Comparison of ENCODE assay signal across 33 cellular contexts in the genomic region with DNA sequence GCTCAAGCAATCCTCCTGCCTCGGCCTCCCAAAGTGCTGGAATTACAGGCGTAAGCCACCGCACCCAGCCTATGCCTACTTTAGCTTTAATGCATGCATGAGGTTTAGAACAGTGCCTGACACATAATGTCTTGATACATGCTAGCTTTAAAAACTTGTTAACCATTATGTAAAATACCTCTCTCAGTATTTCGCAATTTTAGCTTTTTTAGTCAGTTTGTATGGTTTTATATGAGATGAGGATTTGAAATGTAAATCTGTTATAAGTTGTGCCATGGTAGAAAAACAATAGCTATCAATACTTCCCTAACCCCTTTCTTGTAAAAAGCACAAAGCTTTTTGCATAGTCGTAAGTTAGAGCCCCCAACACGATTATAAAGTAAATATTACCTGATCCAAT. TPM values are rescaled to one million over a fixed set of nuclear protein-coding genes. Genes with fewer than 3 reads are reported as not detected.
"Had no signal": no experiment of that assay in that cellular context is flagged by ENCODE, and none has a peak within 500 bp of the region (broad histone marks: within the 10 kb centered on the region; RNA-seq: fewer than 3 reads in every experiment).

No MANE protein-coding gene starts in this region.

- H3K36me3 ChIP-seq: brain microvascular endothelial cell, gastrocnemius medialis, heart left ventricle had no signal

- H3K4me1 ChIP-seq: gastrocnemius medialis had no signal

- FAIRE-seq: astrocyte, bronchial epithelial cell had no signal

- H3K27me3 ChIP-seq: brain microvascular endothelial cell, dorsolateral prefrontal cortex, foreskin keratinocyte, gastrocnemius medialis had no signal

- ATAC-seq: activated CD4-positive, alpha-beta T cell treated with anti-CD3 and anti-CD28 coated beads for 36 hours; activated CD8-positive, alpha-beta memory T cell treated with anti-CD3 and anti-CD28 coated beads, Interleukin-2, amount 10 ng/mL, durations not matched to agents 7 days and 5 days; activated CD8-positive, alpha-beta T cell treated with anti-CD3 and anti-CD28 coated beads, Interleukin-2, amount 10 ng/mL, durations not matched to agents 7 days and 5 days; activated T-helper 17 cell treated with anti-CD3 and anti-CD28 coated beads, Interleukin-2, amount 50 U/mL, for 72 hours; esophagus mucosa; foreskin keratinocyte; gastrocnemius medialis; heart left ventricle had no signal

- H3K27ac ChIP-seq: brain microvascular endothelial cell, coronary artery, dorsolateral prefrontal cortex, foreskin keratinocyte, gastrocnemius medialis, heart left ventricle had no signal

- H3K9me3 ChIP-seq: gastrocnemius medialis, heart left ventricle had no signal

- H3K4me3 ChIP-seq: coronary artery, dorsolateral prefrontal cortex, gastrocnemius medialis, heart left ventricle had no signal

- DNase-seq: activated CD4-positive, alpha-beta memory T cell treated with anti-CD3 and anti-CD28 coated beads for 36 hours; activated CD4-positive, alpha-beta T cell treated with anti-CD3 and anti-CD28 coated beads for 36 hours; activated CD4-positive, alpha-beta T cell treated with anti-CD3 and anti-CD28 coated beads, Interleukin-2, amount 10 ng/mL, durations not matched to agents 24 days and 14 days; activated CD4-positive, CD25-positive, alpha-beta regulatory T cell; activated CD4-positive, CD25-positive, alpha-beta regulatory T cell treated with anti-CD3 and anti-CD28 coated beads, Interleukin-2, amount 50 U/mL, for 72 hours; activated CD8-positive, alpha-beta memory T cell treated with anti-CD3 and anti-CD28 coated beads, Interleukin-2, amount 10 ng/mL, durations not matched to agents 7 days and 5 days; activated CD8-positive, alpha-beta memory T cell treated with anti-CD3 and anti-CD28 coated beads, Interleukin-2, amount 50 U/mL, for 4 hours; activated CD8-positive, alpha-beta T cell treated with anti-CD3 and anti-CD28 coated beads, Interleukin-2, amount 10 ng/mL, durations not matched to agents 7 days and 5 days; activated effector memory CD4-positive, alpha-beta T cell treated with Interleukin-2 at 50 U/mL for 16 hours; activated gamma-delta T cell treated with Interleukin-2 at 50 U/mL for 16 hours; activated naive CD4-positive, alpha-beta T cell treated with anti-CD3 and anti-CD28 coated beads, Interleukin-2, amount 50 U/mL, for 16 hours; activated naive CD4-positive, alpha-beta T cell treated with Interleukin-2 at 50 U/mL for 16 hours; activated T-cell treated with anti-CD3 and anti-CD28 coated beads, Interleukin-2, amount 50 U/mL, for 1 hour; amniotic stem cell; anterior cingulate cortex; brain microvascular endothelial cell; dorsolateral prefrontal cortex; effector memory CD4-positive, alpha-beta T cell; endodermal cell; foreskin keratinocyte; gastrocnemius medialis; glutamatergic neuron; heart left ventricle; T-helper 2 cell had no signal

RNA-seq across cellular contexts. Expression of a gene that starts 4.7 kb away (rescaled TPM):
- total RNA-seq: activated CD4-positive, alpha-beta memory T cell treated with anti-CD3 and anti-CD28 coated beads for 36 hours; activated CD4-positive, alpha-beta T cell treated with anti-CD3 and anti-CD28 coated beads for 36 hours; activated CD4-positive, alpha-beta T cell treated with anti-CD3 and anti-CD28 coated beads, Interleukin-2, amount 10 ng/mL, durations not matched to agents 24 days and 14 days; activated CD8-positive, alpha-beta memory T cell treated with anti-CD3 and anti-CD28 coated beads for 36 hours; activated CD8-positive, alpha-beta memory T cell treated with anti-CD3 and anti-CD28 coated beads, Interleukin-2, amount 10 ng/mL, durations not matched to agents 7 days and 5 days; activated CD8-positive, alpha-beta T cell treated with anti-CD3 and anti-CD28 coated beads, Interleukin-2, amount 10 ng/mL, durations not matched to agents 7 days and 5 days; activated T-helper 17 cell treated with anti-CD3 and anti-CD28 coated beads, Interleukin-2, amount 50 U/mL, for 72 hours; astrocyte; bronchial epithelial cell; cardiac septum; epithelial cell of proximal tubule; T-helper 1 cell treated with Interleukin-12 subunit alpha and Interleukin-12 subunit beta and Interleukin-4 antibody, amounts not matched to agents 30 ng/mL and 1 ng/mL, for 36 hours had no signal
